8 cellular contexts compared by ENCODE assay signal in the genomic region with DNA sequence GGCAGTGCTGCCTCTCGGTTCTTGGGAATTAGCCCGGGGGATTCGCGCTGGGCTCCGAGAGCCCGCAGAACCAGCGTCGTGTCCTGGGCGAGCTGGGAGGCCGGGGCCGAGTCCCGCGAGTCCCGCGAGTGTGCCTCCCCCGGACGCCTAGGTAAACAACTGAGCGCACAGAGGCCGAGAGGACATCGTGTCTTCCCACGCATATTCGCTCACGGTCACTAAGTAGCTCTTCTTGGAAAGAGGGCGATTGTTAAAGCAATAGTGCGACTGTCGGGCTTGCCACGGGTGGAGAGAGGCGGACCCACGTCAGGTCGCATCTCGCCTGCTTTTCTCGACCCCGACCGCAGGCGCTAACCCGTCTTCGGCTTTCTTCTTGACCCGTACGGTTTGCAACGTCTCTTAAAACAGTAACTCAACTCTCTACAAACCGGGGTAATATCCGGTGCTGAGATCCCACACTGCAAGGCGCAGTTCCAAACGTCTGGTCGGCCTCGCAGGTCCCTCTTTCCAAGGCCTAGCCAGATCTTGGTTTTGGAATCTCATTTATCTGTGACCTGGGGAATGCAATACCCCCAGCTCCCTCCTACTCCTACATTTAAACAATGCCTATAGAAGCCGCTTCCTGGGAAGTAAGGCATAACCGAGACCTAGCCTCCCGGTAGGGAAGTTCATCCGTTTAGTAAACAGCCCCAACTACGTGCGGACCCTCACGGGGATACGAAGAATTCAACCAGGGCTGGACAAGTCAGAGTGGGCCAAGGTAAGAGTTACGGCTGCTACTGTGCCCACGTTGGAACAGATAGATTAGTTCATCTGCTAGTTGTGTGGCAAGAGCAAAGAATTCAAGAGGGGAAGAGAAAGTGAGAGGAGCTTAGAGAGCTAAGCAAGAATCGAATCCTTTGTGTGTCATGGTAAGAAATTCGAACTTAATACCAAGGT. TPM values are rescaled to one million over a fixed set of nuclear protein-coding genes. Genes with fewer than 3 reads are reported as not detected.
DNase-seq lines count a peak whose midpoint lies in the region; ATAC-seq and TF ChIP-seq lines count a peak whose summit lies in the region.

No MANE protein-coding gene starts in this region.

- peak overlapping the region; percentile 98 for H3K27ac ChIP-seq in upper lobe of right lung

- no peaks in the 10 kb centered on the region for H3K9me3 Mint-ChIP-seq in activated T-cell treated with anti-CD3 and anti-CD28 coated beads, Interleukin-2, amount 50 U/mL, for 4 hours
- no peaks in the 10 kb centered on the region for H3K9me3 Mint-ChIP-seq in naive thymus-derived CD8-positive, alpha-beta T cell

- H3K27me3 ChIP-seq in MG63, result no peaks in the 10 kb centered on the region
- H3K27me3 ChIP-seq in upper lobe of right lung, result no peaks in the 10 kb centered on the region

- peaks cover 35% of the 10 kb centered on the region for H3K4me1 Mint-ChIP-seq in activated T-cell treated with anti-CD3 and anti-CD28 coated beads, Interleukin-2, amount 50 U/mL, for 4 hours (ENCODE audit: low read depth)
- H3K4me1 Mint-ChIP-seq in naive thymus-derived CD8-positive, alpha-beta T cell, result peaks cover 23 to 33% (median 27%) of the 10 kb centered on the region in 4 donors

- TF ChIP-seq CTCF in GM13976 (IDR thresholded peaks at IDR 0.05; ENCODE audit: borderline replicate concordance, control extremely low read depth, extremely low read depth, insufficient read depth, missing control alignments), result no peak
- TF ChIP-seq CTCF in fibroblast of the aortic adventitia (IDR thresholded peaks at IDR 0.05; ENCODE audit: insufficient read depth, low read length), result no peak
- TF ChIP-seq CTCF in upper lobe of right lung (IDR thresholded peaks at IDR 0.05), result no peak

- intact Hi-C loops in upper lobe of right lung (cut with DNase I), result loop anchor here (10.0 kb wide), 1 partner anchor 508 kb away; no protein-coding TSS in a partner anchor

- H3K4me1 ChIP-seq in upper lobe of right lung, result peaks cover 10% of the 10 kb centered on the region

- peak overlapping the region; percentile 79 to 95 (median 90) for H3K27ac Mint-ChIP-seq in naive thymus-derived CD8-positive, alpha-beta T cell

- in situ Hi-C loops in GM13976 (cut with MboI; ENCODE audit: low sequenced_read_pairs, unreplicated experiment), result loop anchor here (25.0 kb wide), 1 partner anchor 695 kb away; the partner anchor contains the start of genes CAPS2 and GLIPR1L1

- POLR2A ChIA-PET in naive thymus-derived CD8-positive, alpha-beta T cell (lab: Charles Lee), result interaction anchor here (0.5 to 3.4 kb wide), 14 partner anchors 9 to 731 kb away, joined by 3 to 31 read pairs (median 4); partner anchors contain the start of genes BBS10, GLIPR1L1, KRR1 and NAP1L1

- H3K36me3 Mint-ChIP-seq in activated T-cell treated with anti-CD3 and anti-CD28 coated beads, Interleukin-2, amount 50 U/mL, for 4 hours (ENCODE audit: insufficient read depth), result peaks cover 16% of the 10 kb centered on the region
- H3K36me3 Mint-ChIP-seq in naive thymus-derived CD8-positive, alpha-beta T cell, result no peaks in the 10 kb centered on the region

- peak overlapping the region; percentile 97 for H3K4me3 Mint-ChIP-seq in activated T-cell treated with anti-CD3 and anti-CD28 coated beads, Interleukin-2, amount 50 U/mL, for 4 hours
- H3K4me3 Mint-ChIP-seq in naive thymus-derived CD8-positive, alpha-beta T cell, result peak overlapping the region; percentile 82 to 97 (median 91)

- ATAC-seq in activated T-cell treated with anti-CD3 and anti-CD28 coated beads, Interleukin-2, amount 50 U/mL, for 4 hours, result peak; percentile 8 to 9
- ATAC-seq in naive thymus-derived CD8-positive, alpha-beta T cell, result peak; percentile 22 to 28
- peak; percentile 63 for ATAC-seq in upper lobe of right lung

- DNase-seq in GM13976 (ENCODE audit: low spot score) (peak; percentile 72), HCEC 1CT (peak; percentile 68), MG63 (peak; percentile 57), fibroblast of the aortic adventitia (ENCODE audit: low read depth) (peak; percentile 71), upper lobe of right lung (no peak), LoVo (ENCODE audit: low spot score) (no peak)
- no peak for DNase-seq in activated T-cell treated with anti-CD3 and anti-CD28 coated beads, Interleukin-2, amount 50 U/mL, for 4 hours
- DNase-seq in naive thymus-derived CD8-positive, alpha-beta T cell, result peak in 4 of 10 donors; percentile 2 to 65 (median 7)

- H3K9me3 ChIP-seq in MG63 (no peaks in the 10 kb centered on the region), upper lobe of right lung (no peaks in the 10 kb centered on the region)

- H3K4me3 ChIP-seq in MG63, result peak overlapping the region; percentile 86
- H3K4me3 ChIP-seq in fibroblast of the aortic adventitia (ENCODE audit: low read depth, low read length), result peak overlapping the region; percentile 97
- H3K4me3 ChIP-seq in upper lobe of right lung, result peak overlapping the region; percentile 82

- H3K36me3 ChIP-seq in MG63 (peaks cover 20% of the 10 kb centered on the region), upper lobe of right lung (no peaks in the 10 kb centered on the region)

- no peaks in the 10 kb centered on the region for H3K27me3 Mint-ChIP-seq in activated T-cell treated with anti-CD3 and anti-CD28 coated beads, Interleukin-2, amount 50 U/mL, for 4 hours (ENCODE audit: low read depth)
- H3K27me3 Mint-ChIP-seq in naive thymus-derived CD8-positive, alpha-beta T cell, result peaks cover 0 to 8% (median 0%) of the 10 kb centered on the region in 5 donors

RNA-seq across cellular contexts. Expression of gene PHLDA1, which starts 0.7 kb away (rescaled TPM):
- total RNA-seq in MG63 (2014; rRNA removed; shearing (Covaris generic); ENCODE audit: low replicate concordance), result 13.5 and 13.8 TPM in 2 replicates
- 10 to 100 TPM; 36.8 to 52.2 (median 37.2) TPM for total RNA-seq in activated T-cell treated with anti-CD3 and anti-CD28 coated beads, Interleukin-2, amount 50 U/mL, for 4 hours
- 27.9 and 202 TPM in 2 replicates for total RNA-seq in fibroblast of the aortic adventitia (ENCODE audit: low replicate concordance)
- total RNA-seq in naive thymus-derived CD8-positive, alpha-beta T cell, result 1 to 10 TPM; 1.1 to 1.2 TPM
- under 1 TPM; 0.04 to 0.13 (median 0.12) TPM for polyA plus RNA-seq in naive thymus-derived CD8-positive, alpha-beta T cell
- total RNA-seq in upper lobe of right lung, result 16.2 TPM

RNA-seq across cellular contexts. Expression of gene NAP1L1, which starts 52.2 kb away (rescaled TPM):
- total RNA-seq in MG63 (2014; rRNA removed; shearing (Covaris generic); ENCODE audit: low replicate concordance), result 645 and 1,086 TPM in 2 replicates
- total RNA-seq in activated T-cell treated with anti-CD3 and anti-CD28 coated beads, Interleukin-2, amount 50 U/mL, for 4 hours, result 1,000 to 10,000 TPM in 1 of 3 donors, 100 to 1,000 TPM in 2; 918 to 1,002 (median 960) TPM
- total RNA-seq in fibroblast of the aortic adventitia (ENCODE audit: low replicate concordance) (377 and 1,883 TPM in 2 replicates), upper lobe of right lung (500 TPM)
- total RNA-seq in naive thymus-derived CD8-positive, alpha-beta T cell, result 100 to 1,000 TPM; 772 to 820 TPM
- polyA plus RNA-seq in naive thymus-derived CD8-positive, alpha-beta T cell, result 100 to 1,000 TPM; 199 to 224 (median 210) TPM

Comparison
In these comparisons a context has a peak if more than half of its experiments do, and no peak if none do; other contexts are left out.
1. DNase-seq: peak in GM13976 (single experiment), HCEC 1CT (single experiment), MG63 (single experiment) and fibroblast of the aortic adventitia (single experiment); none in activated T-cell treated with anti-CD3 and anti-CD28 coated beads, Interleukin-2, amount 50 U/mL, for 4 hours (single experiment), upper lobe of right lung (single experiment) and LoVo (single experiment).
2. ATAC-seq: peak in every context shown above with its lines; median percentile 63 in upper lobe of right lung; 25 in naive thymus-derived CD8-positive, alpha-beta T cell; 8 in activated T-cell treated with anti-CD3 and anti-CD28 coated beads, Interleukin-2, amount 50 U/mL, for 4 hours.
3. Peak in every context shown above with its lines, with median percentiles within 50 percentile points of each other: H3K4me3 ChIP-seq.